ENCODE assay signal across 8 cellular contexts in the genomic region with DNA sequence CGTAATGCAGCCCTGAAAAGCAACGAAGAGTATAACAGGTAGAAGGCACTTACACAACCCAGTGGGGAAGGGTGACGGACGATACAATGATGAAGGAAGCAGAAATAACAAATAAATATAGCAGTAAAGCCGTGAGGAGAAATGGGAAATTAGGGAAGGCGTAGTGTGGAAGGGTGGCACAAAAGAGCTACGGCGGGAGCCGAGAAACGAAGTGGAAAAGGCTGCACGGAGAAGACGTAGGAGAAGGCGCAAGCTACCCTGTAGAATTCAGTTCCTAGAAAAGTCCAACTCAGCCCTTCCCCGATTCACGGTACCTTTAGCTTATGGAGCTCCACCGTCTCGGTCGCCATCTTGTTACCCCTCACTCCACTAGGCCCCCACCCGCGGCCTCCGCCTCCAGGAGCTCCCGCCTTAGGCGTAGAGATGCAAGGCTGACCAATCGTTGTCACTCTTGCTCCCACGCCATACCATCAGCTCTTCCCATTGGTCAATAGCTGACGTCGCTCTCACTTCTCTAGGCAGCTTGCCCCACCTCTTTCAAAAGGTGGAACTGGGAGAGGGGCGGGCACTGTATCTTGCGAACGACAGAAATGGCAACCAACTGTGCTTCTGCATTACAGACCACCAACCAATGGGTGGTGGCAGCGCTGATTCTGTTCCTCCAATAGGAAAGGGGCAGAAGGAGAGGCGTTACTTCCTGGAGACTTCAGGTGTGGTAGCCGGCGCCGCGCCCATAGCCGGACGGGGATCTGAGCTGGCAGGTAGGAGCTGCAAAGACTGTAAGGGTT. TPM values are rescaled to one million over a fixed set of nuclear protein-coding genes. Genes with fewer than 3 reads are reported as not detected.
A peak's percentile ranks its signal among the peaks of the same experiment; 100 is the strongest.
DNase-seq lines count a peak whose midpoint lies in the region; ATAC-seq and TF ChIP-seq lines count a peak whose summit lies in the region.

TSS of gene ORMDL2 (plus strand) at position 690 of the 788 bp plus-strand sequence. CDS start 959 bp downstream, outside the sequence.
A gene with protein sequence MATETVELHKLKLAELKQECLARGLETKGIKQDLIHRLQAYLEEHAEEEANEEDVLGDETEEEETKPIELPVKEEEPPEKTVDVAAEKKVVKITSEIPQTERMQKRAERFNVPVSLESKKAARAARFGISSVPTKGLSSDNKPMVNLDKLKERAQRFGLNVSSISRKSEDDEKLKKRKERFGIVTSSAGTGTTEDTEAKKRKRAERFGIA (minus strand): TSS at position 373 of the 788 bp plus-strand sequence. CDS start 23 bp downstream, at position 350.

- peak within 1 kb of the TSS; percentile 82 for H2AFZ ChIP-seq in PC-3 (ENCODE audit: low read length)

- peak within 1 kb of the TSS; percentile 51 for H3K27ac ChIP-seq in PC-3 (ENCODE audit: low read length)

- H3K36me3 ChIP-seq in PC-3 (ENCODE audit: low read depth, low read length), result peaks cover 37% of the 10 kb centered on the region
- H3K36me3 ChIP-seq in mucosa of descending colon (ENCODE audit: low read depth), result peaks cover 13% of the 10 kb centered on the region

- H3K9ac ChIP-seq in PC-3 (ENCODE audit: low read length), result peak within 1 kb of the TSS; percentile 93

- intact Hi-C loops in PC-3 (cut with micrococcal nuclease), result loop anchor here (1.0 to 5.0 kb wide), 3 partner anchors 12 to 115 kb away; partner anchors contain the start of genes DNAJC14 and GDF11
- intact Hi-C loops in mucosa of descending colon (cut with DNase I, micrococcal nuclease), result loop anchor here in 1 of 2 donors (10.0 kb wide), 1 partner anchor 117 kb away; the partner anchor contains the start of gene DGKA

- H3K9me2 ChIP-seq in PC-3 (replicated peaks; ENCODE audit: low read length), result no peaks in the 10 kb centered on the region

- H3K9me3 ChIP-seq in PC-3 (ENCODE audit: low read length), result no peaks in the 10 kb centered on the region
- H3K9me3 ChIP-seq in mucosa of descending colon, result no peaks in the 10 kb centered on the region

- peaks cover 21% of the 10 kb centered on the region for H3K4me1 ChIP-seq in PC-3 (ENCODE audit: insufficient read depth, low read length)
- peaks cover 32% of the 10 kb centered on the region for H3K4me1 ChIP-seq in mucosa of descending colon (ENCODE audit: low read depth)

- no peak for TF ChIP-seq CTCF in PC-3 (conservative IDR thresholded peaks at IDR 0.05; ENCODE audit: low read depth, low read length)
- no peak for TF ChIP-seq CTCF in epithelial cell of proximal tubule (conservative IDR thresholded peaks at IDR 0.05; ENCODE audit: low read depth, low read length)
- no peak for TF ChIP-seq CTCF in mucosa of descending colon (IDR thresholded peaks at IDR 0.05)

- H4K20me1 ChIP-seq in PC-3 (ENCODE audit: low read length), result peaks cover 18% of the 10 kb centered on the region

- POLR2A ChIA-PET in PC-3 (lab: Charles Lee; ENCODE audit: unreplicated experiment), result interaction anchor here (0.5 to 2.3 kb wide), 11 partner anchors 10 to 1412 kb away, joined by 3 to 32 read pairs (median 5); partner anchors contain the start of genes DNAJC14, RAB5B and SHMT2

- H3K79me2 ChIP-seq in PC-3 (ENCODE audit: low read length), result peaks cover 72% of the 10 kb centered on the region

- ATAC-seq in GM21717 (IDR thresholded peaks at IDR 0.05; ENCODE audit: unreplicated experiment) (peak; percentile 97), PC-3 (peak; percentile 94), mucosa of descending colon (peak; percentile 96)

- no peaks in the 10 kb centered on the region for H3K27me3 ChIP-seq in PC-3 (ENCODE audit: low read length)

- peak within 1 kb of the TSS; percentile 100 for H3K4me3 ChIP-seq in Jurkat, Clone E6-1 (ENCODE audit: low read length)
- H3K4me3 ChIP-seq in PC-3 (ENCODE audit: low read length), result peak within 1 kb of the TSS; percentile 94
- H3K4me3 ChIP-seq in epithelial cell of proximal tubule (ENCODE audit: low read depth, low read length), result peak within 1 kb of the TSS; percentile 99
- H3K4me3 ChIP-seq in mucosa of descending colon, result peak within 1 kb of the TSS; percentile 67

- BruUV-seq in PC-3 (replicated peaks; lab: Mats Ljungman, UMichigan), result no TSS peak

- peak within 1 kb of the TSS; percentile 98 for H3K4me2 ChIP-seq in PC-3 (ENCODE audit: low read length)

- H3F3A ChIP-seq in PC-3 (ENCODE audit: low read length, unreplicated experiment), result no peaks in the 10 kb centered on the region

- CTCF ChIA-PET in PC-3 (lab: Charles Lee), result interaction anchor here (0.8 to 1.9 kb wide), 7 partner anchors 12 to 180 kb away, joined by 3 to 8 read pairs (median 4); partner anchors contain the start of genes DNAJC14 and SUOX

- DNase-seq in DMS53 (lab: John Stamatoyannopoulos, UW) (peak; percentile 100), PC-3 (peak; percentile 100), activated T-cell treated with anti-CD3 and anti-CD28 coated beads for 48 hours (ENCODE audit: low read depth) (peak; percentile 91), epithelial cell of proximal tubule (ENCODE audit: low read depth) (peak; percentile 98), mucosa of descending colon (peak; percentile 94 to 98 (median 96))
- DNase-seq in Jurkat, Clone E6-1 (ENCODE audit: low read depth, low spot score), result peak; percentile 100
- peak; percentile 89 for DNase-seq in stimulated activated CD8-positive, alpha-beta memory T cell treated with anti-CD3 and anti-CD28 coated beads, Interleukin-4, amount 100 ng/mL, for 24 hours (ENCODE audit: low read depth)

RNA-seq across cellular contexts. Expression of gene ORMDL2, which starts in this region (rescaled TPM):
- polyA plus RNA-seq in Jurkat, Clone E6-1 (2012; ENCODE audit: insufficient read depth, insufficient read length), result 77.3 TPM
- 19.2 and 30.6 TPM in 2 replicates for total RNA-seq in PC-3 (2014; rRNA removed)
- total RNA-seq in epithelial cell of proximal tubule, result 40.5 and 47.1 TPM in 2 replicates
- 10 to 100 TPM; 42.1 to 97.8 (median 74.2) TPM for total RNA-seq in mucosa of descending colon

RNA-seq across cellular contexts. Expression of the second gene that starts in this region (rescaled TPM):
- polyA plus RNA-seq in Jurkat, Clone E6-1 (2012; ENCODE audit: insufficient read depth, insufficient read length), result 154 TPM
- total RNA-seq in PC-3 (2014; rRNA removed) (103 and 108 TPM in 2 replicates), epithelial cell of proximal tubule (155 and 203 TPM in 2 replicates), mucosa of descending colon (10 to 100 TPM; 38.7 to 45.9 (median 41.3) TPM)

Comparison
In these comparisons a context has a peak if more than half of its experiments do, and no peak if none do; other contexts are left out.
1. Peak in every context shown above with its lines: DNase-seq, ATAC-seq, H3K4me3 ChIP-seq and H3K27ac ChIP-seq.